Comparison of ENCODE assay signal across 10 cellular contexts in genomic region chr4:187997991-187998390, GRCh38. TPM values are rescaled to one million over a fixed set of nuclear protein-coding genes. Genes with fewer than 3 reads are reported as not detected.
DNase-seq lines count a peak whose midpoint lies in the region; TF ChIP-seq lines count a peak whose summit lies in the region.
"Not testable (repeated sequence)": the region's sequence is repeated elsewhere in the genome, so short reads cannot be mapped to it uniquely, and the experiment has no call there.
"Had no signal": no experiment of that assay in that cellular context is flagged by ENCODE, and none has a peak within 500 bp of the region (broad histone marks: within the 10 kb centered on the region; RNA-seq: fewer than 3 reads in every experiment).

No MANE protein-coding gene starts in this region.

- peaks cover 37% of the 10 kb centered on the region for H3F3A ChIP-seq in neural progenitor cell (ENCODE audit: low read depth)

- peak overlapping the region; percentile 79 for H3K4me2 ChIP-seq in neural progenitor cell

- H3K36me3 ChIP-seq in H7 (replicated peaks; ENCODE audit: control insufficient read depth, insufficient read depth, low read length) (peaks cover 37% of the 10 kb centered on the region), HUES64 (ENCODE audit: insufficient read depth, low read length) (peaks cover 51% of the 10 kb centered on the region), iPS-15b (ENCODE audit: control insufficient read depth, insufficient read depth, low read length) (peaks cover 20% of the 10 kb centered on the region)
- not testable (repeated sequence) for H3K36me3 ChIP-seq in endodermal cell (ENCODE audit: control insufficient read depth, insufficient read depth, low read length); neural progenitor cell

- H3K27me3 Mint-ChIP-seq in endodermal cell (ENCODE audit: insufficient read depth); neural progenitor cell (ENCODE audit: insufficient read depth, low read depth): not testable (repeated sequence)

- peaks cover 16% of the 10 kb centered on the region for H3K4me1 ChIP-seq in HUES64 (ENCODE audit: insufficient read depth, low read length)
- not testable (repeated sequence) for H3K4me1 ChIP-seq in endodermal cell (ENCODE audit: control insufficient read depth, insufficient read depth, low read length)
- peaks cover 11% of the 10 kb centered on the region for H3K4me1 ChIP-seq in iPS-15b (ENCODE audit: control insufficient read depth, insufficient read depth, low read length)
- H3K4me1 ChIP-seq in neural progenitor cell: peaks cover 19% of the 10 kb centered on the region

- H4K20me1 ChIP-seq in neural progenitor cell (ENCODE audit: low read depth): not testable (repeated sequence)

- H3K9me3 Mint-ChIP-seq in endodermal cell: not testable (repeated sequence)
- H3K9me3 Mint-ChIP-seq in neural progenitor cell: peaks cover 15% of the 10 kb centered on the region

- H3K4me3 Mint-ChIP-seq in endodermal cell: peak overlapping the region; percentile 98
- not testable (repeated sequence) for H3K4me3 Mint-ChIP-seq in neural progenitor cell

- not testable (repeated sequence) for DNase-seq in H7; endodermal cell; neural progenitor cell (ENCODE audit: low spot score)
- peak; percentile 68 for DNase-seq in islet precursor cell

- H3K4me1 Mint-ChIP-seq in endodermal cell: peaks cover 10% of the 10 kb centered on the region
- H3K4me1 Mint-ChIP-seq in neural progenitor cell: not testable (repeated sequence)

- not testable (repeated sequence) for TF ChIP-seq CTCF in endodermal cell (conservative IDR thresholded peaks at IDR 0.05); neural progenitor cell (IDR thresholded peaks at IDR 0.05)

- H2AFZ ChIP-seq in neural progenitor cell (replicated peaks): not testable (repeated sequence)

- not testable (repeated sequence) for H3K9me3 ChIP-seq in HUES64 (ENCODE audit: insufficient read depth, low read depth, low read length); endodermal cell (ENCODE audit: control insufficient read depth, low read length); iPS-15b (ENCODE audit: control insufficient read depth, insufficient read depth, low read length); neural progenitor cell (ENCODE audit: low read depth)

- H3K27me3 ChIP-seq in H7 (ENCODE audit: control insufficient read depth, insufficient read depth, low read length); HUES64 (ENCODE audit: insufficient read depth, low read length); endodermal cell (ENCODE audit: control insufficient read depth, insufficient read depth, low read length, poor library complexity, severe bottlenecking); iPS-15b (ENCODE audit: control insufficient read depth, insufficient read depth, low read length); neural progenitor cell: not testable (repeated sequence)

- not testable (repeated sequence) for H3K27ac Mint-ChIP-seq in endodermal cell, neural progenitor cell

- H3K36me3 Mint-ChIP-seq in endodermal cell (ENCODE audit: low read depth): peaks cover 44% of the 10 kb centered on the region
- not testable (repeated sequence) for H3K36me3 Mint-ChIP-seq in neural progenitor cell

- H3K79me2 ChIP-seq in neural progenitor cell (ENCODE audit: low read depth): peaks cover 75% of the 10 kb centered on the region

- WGBS in HUES64: 64% methylated on average over 15 of the region's 15 CpGs
- 77 to 89% methylated on average over 14 to 15 of the region's 15 CpGs for WGBS in endodermal cell (ENCODE audit: insufficient coverage in 1 of 2, insufficient read length in 1 of 2), 2 experiments

- H3K4me3 ChIP-seq in H7 (ENCODE audit: insufficient read depth, low read depth, low read length): peak overlapping the region; percentile 71
- H3K4me3 ChIP-seq in HUES64 (ENCODE audit: low read length): peak overlapping the region; percentile 94
- H3K4me3 ChIP-seq in endodermal cell (ENCODE audit: low read length): not testable (repeated sequence)
- peak overlapping the region; percentile 39 for H3K4me3 ChIP-seq in iPS-15b (ENCODE audit: low read depth, low read length)
- peak overlapping the region; percentile 52 for H3K4me3 ChIP-seq in neural progenitor cell

- peak overlapping the region; percentile 97; the same call in 1 of the 2 replicates for H3K9ac ChIP-seq in HUES64 (ENCODE audit: low read depth, low read length)
- not testable (repeated sequence) for H3K9ac ChIP-seq in endodermal cell (ENCODE audit: extremely low read depth, low read length, poor library complexity, severe bottlenecking); iPS-15b (ENCODE audit: low read depth, low read length); neural progenitor cell

- H3K27ac ChIP-seq in HUES64 (ENCODE audit: low read depth, low read length); endodermal cell (ENCODE audit: low read depth, low read length): not testable (repeated sequence)
- peak overlapping the region; percentile 38 for H3K27ac ChIP-seq in neural progenitor cell

RNA-seq across cellular contexts. Expression of gene ZFP42, which starts 2.4 kb away (rescaled TPM):
- 174 and 194 TPM in 2 replicates for total RNA-seq in H7 (2014; rRNA removed; shearing (Covaris generic))
- 55.4 TPM for polyA plus RNA-seq in HUES64 (2013, experiment 1 of 2)
- 43.4 TPM for polyA plus RNA-seq in HUES64 (2013, experiment 2 of 2)
- total RNA-seq in endodermal cell: 10 to 100 TPM; 30.9 to 58.5 TPM
- 4.9 TPM for polyA plus RNA-seq in endodermal cell (2013, experiment 1 of 2)
- polyA plus RNA-seq in endodermal cell (2013, experiment 2 of 2): 2.6 TPM
- total RNA-seq in neural progenitor cell (ENCODE audit: low replicate concordance): 36.4 and 54.5 TPM in 2 replicates
- total RNA-seq: CD4-positive, CD25-positive, alpha-beta regulatory T cell; CD8-positive, alpha-beta memory T cell; GM23248; IMR-90 had no signal
- polyA plus RNA-seq: CD4-positive, CD25-positive, alpha-beta regulatory T cell; CD8-positive, alpha-beta memory T cell; GM23248; IMR-90 had no signal
